9 cellular contexts compared by ENCODE assay signal in the genomic region with DNA sequence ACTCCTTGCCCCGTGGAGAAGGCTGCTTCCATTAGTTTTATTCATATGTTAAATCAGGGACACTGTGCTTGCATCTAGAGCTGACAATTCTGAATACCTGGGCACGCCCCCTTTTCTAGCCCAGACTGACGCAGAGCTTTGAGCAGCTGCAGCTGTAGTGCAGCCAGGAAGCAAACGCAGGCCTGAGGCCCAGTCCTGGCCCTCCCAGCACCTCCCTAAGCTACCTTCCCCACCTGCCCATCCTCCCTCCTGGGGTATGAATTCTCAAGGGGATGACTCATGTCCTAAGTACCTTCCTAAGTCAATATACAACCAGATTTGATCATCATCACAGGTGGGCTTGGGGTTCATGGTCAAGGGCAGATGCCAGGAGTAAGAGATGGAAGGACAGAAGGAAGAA. TPM values are rescaled to one million over a fixed set of nuclear protein-coding genes. Genes with fewer than 3 reads are reported as not detected.
DNase-seq lines count a peak whose midpoint lies in the region; FAIRE-seq and TF ChIP-seq lines count a peak whose summit lies in the region.
"Had no signal": no experiment of that assay in that cellular context is flagged by ENCODE, and none has a peak within 500 bp of the region (broad histone marks: within the 10 kb centered on the region; RNA-seq: fewer than 3 reads in every experiment).

No MANE protein-coding gene starts in this region.

- no peak overlapping the region for H3K9ac ChIP-seq in endothelial cell of umbilical vein (replicated peaks; ENCODE audit: extremely low read depth, insufficient read depth, low read length)

- H3K9me1 ChIP-seq in endothelial cell of umbilical vein (replicated peaks; ENCODE audit: control insufficient read depth, extremely low read depth, insufficient read depth, low read length): no peaks in the 10 kb centered on the region

- H3K27ac Mint-ChIP-seq in activated naive CD4-positive, alpha-beta T cell treated with anti-CD3 and anti-CD28 coated beads, Interleukin-2, amount 50 U/mL, for 24 hours: peak overlapping the region; percentile 77

- H3K4me1 Mint-ChIP-seq in activated naive CD4-positive, alpha-beta T cell treated with anti-CD3 and anti-CD28 coated beads, Interleukin-2, amount 50 U/mL, for 24 hours: peaks cover 68% of the 10 kb centered on the region

- dilution Hi-C loops in endothelial cell of umbilical vein (cut with MboI; ENCODE audit: extremely low pct_ligation_motif_present, low sequenced_read_pairs): no loop called here

- FAIRE-seq in endothelial cell of umbilical vein (lab: Jason Lieb, UNC): peak; percentile 31
- FAIRE-seq: frontal cortex had no signal

- H3K27me3 ChIP-seq in PC-9 (ENCODE audit: insufficient read depth, low read depth) (no peaks in the 10 kb centered on the region), endothelial cell of umbilical vein (ENCODE audit: control insufficient read depth in 2 of 2, insufficient read depth in 2 of 2, low read length in 2 of 2) (no peaks in the 10 kb centered on the region), thyroid gland (no peaks in the 10 kb centered on the region)

- no peaks in the 10 kb centered on the region for H3K9me2 ChIP-seq in PC-9 (ENCODE audit: insufficient read depth)

- no peak for TF ChIP-seq CTCF in PC-9 (conservative IDR thresholded peaks at IDR 0.05)
- TF ChIP-seq CTCF in endothelial cell of umbilical vein (IDR thresholded peaks at IDR 0.05; ENCODE audit: extremely low read depth in 1 of 2, insufficient read depth in 1 of 2, low read depth in 1 of 2, low read length in 2 of 2): no peak
- TF ChIP-seq CTCF in thyroid gland (IDR thresholded peaks at IDR 0.05): no peak

- H3K4me1 ChIP-seq in PC-9 (replicated peaks; ENCODE audit: insufficient read depth): peaks cover 45% of the 10 kb centered on the region
- peaks cover 39% of the 10 kb centered on the region for H3K4me1 ChIP-seq in endothelial cell of umbilical vein (ENCODE audit: control insufficient read depth, extremely low read depth, insufficient read depth, low read length)
- H3K4me1 ChIP-seq in thyroid gland: peaks cover 5 to 6% of the 10 kb centered on the region in 2 donors

- peak overlapping the region; percentile 97 for H3K4me2 ChIP-seq in PC-9
- no peak overlapping the region for H3K4me2 ChIP-seq in endothelial cell of umbilical vein (ENCODE audit: insufficient read depth, low read length)

- H2AFZ ChIP-seq in PC-9 (no peak overlapping the region), endothelial cell of umbilical vein (ENCODE audit: low read depth, low read length) (no peak overlapping the region)

- POLR2A ChIA-PET in PC-9 (lab: Charles Lee; ENCODE audit: unreplicated experiment): interaction anchor here (0.7 to 0.8 kb wide), 2 partner anchors 10 to 80 kb away, joined by 3 to 5 read pairs; no protein-coding TSS in a partner anchor
- POLR2A ChIA-PET in endothelial cell of umbilical vein (lab: Charles Lee): no interaction called here

- H3F3A ChIP-seq in PC-9 (ENCODE audit: insufficient read depth, low read depth): peaks cover 45% of the 10 kb centered on the region

- H3K4me3 ChIP-seq in PC-9 (no peak overlapping the region), endothelial cell of umbilical vein (replicated peaks in 1 of 3; ENCODE audit: insufficient read depth in 1 of 3, low read depth in 1 of 3, low read length in 3 of 3) (no peak overlapping the region), thyroid gland (replicated peaks in 1 of 3) (no peak overlapping the region)

- peaks cover 20% of the 10 kb centered on the region for H3K36me3 Mint-ChIP-seq in activated naive CD4-positive, alpha-beta T cell treated with anti-CD3 and anti-CD28 coated beads, Interleukin-2, amount 50 U/mL, for 24 hours

- DNase-seq in activated naive CD4-positive, alpha-beta T cell (lab: John Stamatoyannopoulos, UW): no peak
- peak; percentile 90 to 91 for DNase-seq in PC-9
- no peak for DNase-seq in endothelial cell of umbilical vein (ENCODE audit: low read depth, low spot score)
- DNase-seq in thyroid gland: peak; percentile 44 to 49
- DNase-seq in NCI-H1092 treated with DMSO at 0.1 percent for 48 hours (lab: John Stamatoyannopoulos, UW): no peak
- no peak for DNase-seq in GM03348 (ENCODE audit: low spot score)
- DNase-seq in OCI-M2 (lab: John Stamatoyannopoulos, UW; ENCODE audit: unreplicated experiment): no peak

- no peaks in the 10 kb centered on the region for H3K9me3 ChIP-seq in PC-9 (ENCODE audit: insufficient read depth, low read depth)
- no peaks in the 10 kb centered on the region for H3K9me3 ChIP-seq in endothelial cell of umbilical vein (replicated peaks; ENCODE audit: control insufficient read depth, insufficient read depth, low read length)
- H3K9me3 ChIP-seq in thyroid gland: no peaks in the 10 kb centered on the region

- TF ChIP-seq POLR2A in endothelial cell of umbilical vein (IDR thresholded peaks at IDR 0.05; ENCODE audit: low read depth, low read length) (no peak), thyroid gland (IDR thresholded peaks at IDR 0.05) (no peak)

- CTCF ChIA-PET in PC-9 (lab: Charles Lee) (interaction anchor here (0.7 to 1.1 kb wide), 2 partner anchors 63 to 112 kb away, joined by 3 read pairs; no protein-coding TSS in a partner anchor), endothelial cell of umbilical vein (lab: Charles Lee) (interaction anchor here (0.8 to 1.5 kb wide), 5 partner anchors 21 to 108 kb away, joined by 3 to 4 read pairs (median 3); no protein-coding TSS in a partner anchor)

- H3K79me2 ChIP-seq in PC-9 (ENCODE audit: low read depth) (peaks cover 22% of the 10 kb centered on the region), endothelial cell of umbilical vein (ENCODE audit: control insufficient read depth, insufficient read depth, low read length) (peaks cover 20% of the 10 kb centered on the region)

- BruUV-seq in PC-9 (replicated peaks; lab: Mats Ljungman, UMichigan) (no TSS peak), endothelial cell of umbilical vein (replicated peaks; lab: Mats Ljungman, UMichigan) (no TSS peak)

- peak overlapping the region; percentile 35; the same call in 1 of the 2 replicates for H3K27ac ChIP-seq in PC-9
- no peak overlapping the region for H3K27ac ChIP-seq in endothelial cell of umbilical vein (ENCODE audit: insufficient read depth, low read depth, low read length)
- H3K27ac ChIP-seq in thyroid gland: peak overlapping the region in 1 of 3 donors; percentile 1

- H3K27me3 Mint-ChIP-seq in activated naive CD4-positive, alpha-beta T cell treated with anti-CD3 and anti-CD28 coated beads, Interleukin-2, amount 50 U/mL, for 24 hours: no peaks in the 10 kb centered on the region

- intact Hi-C loops in PC-9 (cut with micrococcal nuclease; ENCODE audit: unreplicated experiment) (loop anchor here (1.0 kb wide), 1 partner anchor 30 kb away; no protein-coding TSS in a partner anchor), endothelial cell of umbilical vein (cut with micrococcal nuclease) (no loop called here), thyroid gland (cut with DNase I) (loop anchor here (5.0 kb wide), 1 partner anchor 54 kb away; the partner anchor contains the start of gene TRAF1)

- H3K36me3 ChIP-seq in PC-9 (ENCODE audit: low read depth) (no peaks in the 10 kb centered on the region), endothelial cell of umbilical vein (ENCODE audit: control insufficient read depth in 2 of 2, extremely low read depth in 1 of 2, insufficient read depth in 2 of 2, low read length in 2 of 2) (peaks cover 6 to 10% of the 10 kb centered on the region in 2 experiments), thyroid gland (no peaks in the 10 kb centered on the region)

- WGBS in thyroid gland, 2 donors: 76 to 78% methylated on average over 4 of the region's 4 CpGs

- H4K20me1 ChIP-seq in PC-9 (ENCODE audit: insufficient read depth) (no peaks in the 10 kb centered on the region), endothelial cell of umbilical vein (replicated peaks; ENCODE audit: control insufficient read depth, extremely low read depth, insufficient read depth, low read length) (no peaks in the 10 kb centered on the region)

- H3K4me3 Mint-ChIP-seq in activated naive CD4-positive, alpha-beta T cell treated with anti-CD3 and anti-CD28 coated beads, Interleukin-2, amount 50 U/mL, for 24 hours: no peak overlapping the region

- no peaks in the 10 kb centered on the region for H3K9me3 Mint-ChIP-seq in activated naive CD4-positive, alpha-beta T cell treated with anti-CD3 and anti-CD28 coated beads, Interleukin-2, amount 50 U/mL, for 24 hours

RNA-seq across cellular contexts. Expression of gene PHF19, which starts 3.5 kb away (rescaled TPM):
- total RNA-seq in PC-9 (2021) (66.4 and 72.9 TPM in 2 replicates), endothelial cell of umbilical vein (138 and 153 TPM in 2 replicates), thyroid gland (10 to 100 TPM; 10.8 to 24.1 (median 13.1) TPM)
- 101 and 102 TPM in 2 replicates for polyA plus RNA-seq in endothelial cell of umbilical vein
- polyA plus RNA-seq in endothelial cell of umbilical vein (2011; cell fraction: cytosol; rRNA removed): 103 and 119 TPM in 2 replicates
- 121 and 131 TPM in 2 replicates for polyA plus RNA-seq in endothelial cell of umbilical vein (2011; cell fraction: nucleus; rRNA removed)
- 83.6 and 113 TPM in 2 replicates for polyA plus RNA-seq in endothelial cell of umbilical vein (2012)
- polyA minus RNA-seq in endothelial cell of umbilical vein: 87.7 and 89.1 TPM in 2 replicates
- polyA minus RNA-seq in endothelial cell of umbilical vein (2011; cell fraction: cytosol; rRNA and poly(A)+ RNA removed): 67.3 TPM
- polyA minus RNA-seq in endothelial cell of umbilical vein (2011; cell fraction: nucleus; rRNA and poly(A)+ RNA removed): 53.8 and 54.3 TPM in 2 replicates

RNA-seq across cellular contexts. Expression of gene PSMD5, which starts 30.8 kb away (rescaled TPM):
- 86.4 and 96.2 TPM in 2 replicates for total RNA-seq in PC-9 (2021)
- 62.2 and 70.2 TPM in 2 replicates for total RNA-seq in endothelial cell of umbilical vein
- 15.9 and 20.4 TPM in 2 replicates for polyA plus RNA-seq in endothelial cell of umbilical vein
- 24.0 and 25.7 TPM in 2 replicates for polyA plus RNA-seq in endothelial cell of umbilical vein (2011; cell fraction: cytosol; rRNA removed)
- 18.3 and 30.9 TPM in 2 replicates for polyA plus RNA-seq in endothelial cell of umbilical vein (2011; cell fraction: nucleus; rRNA removed)
- polyA plus RNA-seq in endothelial cell of umbilical vein (2012): 40.2 and 52.5 TPM in 2 replicates
- 25.2 and 32.3 TPM in 2 replicates for polyA minus RNA-seq in endothelial cell of umbilical vein
- polyA minus RNA-seq in endothelial cell of umbilical vein (2011; cell fraction: cytosol; rRNA and poly(A)+ RNA removed): 33.8 TPM
- polyA minus RNA-seq in endothelial cell of umbilical vein (2011; cell fraction: nucleus; rRNA and poly(A)+ RNA removed): 16.3 and 21.7 TPM in 2 replicates
- 10 to 100 TPM; 34.8 to 38.6 (median 36.5) TPM for total RNA-seq in thyroid gland

RNA-seq across cellular contexts. Expression of gene TRAF1, which starts 53.1 kb away (rescaled TPM):
- total RNA-seq in PC-9 (2021): 2.7 and 2.9 TPM in 2 replicates
- total RNA-seq in endothelial cell of umbilical vein: 1.4 and 2.0 TPM in 2 replicates
- 2.6 and 2.8 TPM in 2 replicates for polyA plus RNA-seq in endothelial cell of umbilical vein
- polyA plus RNA-seq in endothelial cell of umbilical vein (2011; cell fraction: cytosol; rRNA removed): 1.3 and 2.2 TPM in 2 replicates
- polyA plus RNA-seq in endothelial cell of umbilical vein (2011; cell fraction: nucleus; rRNA removed): 9.0 and 10.0 TPM in 2 replicates
- polyA plus RNA-seq in endothelial cell of umbilical vein (2012): 3.1 and 6.9 TPM in 2 replicates
- 2.3 and 2.6 TPM in 2 replicates for polyA minus RNA-seq in endothelial cell of umbilical vein
- 0.31 TPM for polyA minus RNA-seq in endothelial cell of umbilical vein (2011; cell fraction: cytosol; rRNA and poly(A)+ RNA removed)
- 3.0 TPM in 2 replicates for polyA minus RNA-seq in endothelial cell of umbilical vein (2011; cell fraction: nucleus; rRNA and poly(A)+ RNA removed)
- total RNA-seq in thyroid gland: 1 to 10 TPM; 5.7 to 7.8 (median 6.6) TPM

Comparison
In these comparisons a context has a peak if more than half of its experiments do, and no peak if none do; other contexts are left out.
1. DNase-seq: peak in PC-9 (2 of 2) and thyroid gland (2 of 2); none in activated naive CD4-positive, alpha-beta T cell (0 of 4), endothelial cell of umbilical vein (single experiment), NCI-H1092 treated with DMSO at 0.1 percent for 48 hours (single experiment), GM03348 (single experiment) and OCI-M2 (single experiment).